In the genomic region with DNA sequence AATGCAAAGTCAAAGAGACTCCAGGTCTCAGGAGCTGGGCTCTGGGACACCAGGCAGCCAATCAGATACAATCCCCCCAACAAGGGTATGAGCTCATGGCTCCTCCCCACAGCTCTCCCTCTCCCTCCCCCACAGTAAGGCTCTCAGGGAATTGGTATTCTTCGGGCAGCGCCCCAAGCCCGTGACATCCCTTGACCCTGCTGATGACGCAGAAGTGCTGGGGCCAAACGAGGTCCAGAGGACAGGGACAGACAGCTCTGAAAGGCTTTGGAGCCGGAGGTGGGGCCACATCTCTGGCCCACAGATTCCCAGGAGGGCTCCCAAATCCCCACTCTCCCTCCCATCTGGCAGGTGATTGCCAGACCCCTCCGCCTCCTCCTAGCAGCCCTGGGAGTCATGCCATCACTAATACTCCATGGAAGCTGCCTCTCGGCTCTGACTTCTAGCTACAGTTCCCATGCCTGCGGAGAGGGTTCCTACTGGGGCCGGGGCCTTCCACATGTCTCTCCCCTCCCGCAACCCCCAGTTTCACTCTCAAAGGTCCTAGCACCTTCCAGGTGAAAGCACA, we compare ENCODE assay signal across 9 cellular contexts. TPM values are rescaled to one million over a fixed set of nuclear protein-coding genes. Genes with fewer than 3 reads are reported as not detected.
DNase-seq lines count a peak whose midpoint lies in the region; ATAC-seq and TF ChIP-seq lines count a peak whose summit lies in the region.
"Had no signal": no experiment of that assay in that cellular context is flagged by ENCODE, and none has a peak within 500 bp of the region (broad histone marks: within the 10 kb centered on the region; RNA-seq: fewer than 3 reads in every experiment).

No MANE protein-coding gene starts in this region.

- H3K27me3 Mint-ChIP-seq in HFFc6 (ENCODE audit: insufficient read depth) (no peaks in the 10 kb centered on the region; the same call in 1 of the 2 replicates), T-cell (peaks cover 0 to 6% of the 10 kb centered on the region in 2 donors)

- peak; percentile 88 for TF ChIP-seq EP300 in stomach (IDR thresholded peaks at IDR 0.05)

- H3K9me3 Mint-ChIP-seq in HFFc6 (no peaks in the 10 kb centered on the region), T-cell (no peaks in the 10 kb centered on the region)

- DNase-seq in HFFc6 (peak; percentile 77), cardiac fibroblast (ENCODE audit: low read depth in 2 of 2) (peak; percentile 75 to 83), stomach (no peak), T-cell (no peak), LoVo (ENCODE audit: low spot score) (no peak)
- DNase-seq: MV-4-11 had no signal

- intact Hi-C loops in stomach (cut with DNase I; ENCODE audit: low total_unique reads): no loop called here

- peak overlapping the region; percentile 69 for H3K27ac Mint-ChIP-seq in HFFc6
- no peak overlapping the region for H3K27ac Mint-ChIP-seq in T-cell

- no peak for TF ChIP-seq CTCF in HFFc6 (IDR thresholded peaks at IDR 0.05)
- TF ChIP-seq CTCF in cardiac fibroblast (IDR thresholded peaks at IDR 0.05; ENCODE audit: low read depth, low read length): no peak
- TF ChIP-seq CTCF in stomach (IDR thresholded peaks at IDR 0.05): no peak

- no peak for TF ChIP-seq POLR2A in stomach (IDR thresholded peaks at IDR 0.05)

- H3K27ac ChIP-seq in layer of hippocampus (ENCODE audit: low read depth, low read length): peak overlapping the region; percentile 97
- H3K27ac ChIP-seq in stomach: peak overlapping the region; percentile 46 to 93 (median 81)

- no peaks in the 10 kb centered on the region for H3K36me3 ChIP-seq in stomach

- H3K4me1 Mint-ChIP-seq in HFFc6 (ENCODE audit: low read depth) (peaks cover 39% of the 10 kb centered on the region), T-cell (peaks cover 6 to 11% (median 9%) of the 10 kb centered on the region in 3 donors)

- H3K4me3 ChIP-seq in cardiac fibroblast (replicated peaks in 1 of 2; ENCODE audit: low read depth in 2 of 2, low read length in 2 of 2) (no peak overlapping the region), stomach (peak overlapping the region in 1 of 4 donors; percentile 5)

- no peaks in the 10 kb centered on the region for H3K27me3 ChIP-seq in layer of hippocampus (ENCODE audit: control insufficient read depth, insufficient read depth, low read length)
- no peaks in the 10 kb centered on the region for H3K27me3 ChIP-seq in stomach

- ATAC-seq in T-cell (replicated peaks in 1 of 4): no peak
- no peak for ATAC-seq in HG03175 (IDR thresholded peaks at IDR 0.05; ENCODE audit: unreplicated experiment)
- no peak for ATAC-seq in HG03025 (IDR thresholded peaks at IDR 0.05; ENCODE audit: low FRiP score, unreplicated experiment)

- POLR2A ChIA-PET in T-cell (lab: Charles Lee): no interaction called here

- no peak overlapping the region for H3K4me3 Mint-ChIP-seq in HFFc6
- H3K4me3 Mint-ChIP-seq in T-cell: no peak overlapping the region

- H3K9me3 ChIP-seq in stomach: no peaks in the 10 kb centered on the region

- CTCF ChIA-PET in T-cell (lab: Charles Lee): interaction anchor here (1.1 to 5.0 kb wide), 5 partner anchors 14 to 55 kb away, joined by 3 to 16 read pairs (median 5); no protein-coding TSS in a partner anchor

- H3K36me3 Mint-ChIP-seq in HFFc6 (ENCODE audit: low read depth): no peaks in the 10 kb centered on the region
- H3K36me3 Mint-ChIP-seq in T-cell: no peaks in the 10 kb centered on the region

- WGBS in stomach, 5 donors: 35 to 52% (median 42%) methylated on average over 8 to 11 of the region's 11 CpGs

- H3K4me1 ChIP-seq in stomach: peaks cover 35 to 91% (median 57%) of the 10 kb centered on the region in 4 donors

RNA-seq across cellular contexts. Expression of gene USP2, which starts 5.8 kb away (rescaled TPM):
- under 1 TPM; 0.32 to 0.71 (median 0.49) TPM for total RNA-seq in HFFc6 (2021; fragmentation: NEBNext Ultra II Directional; extraction: Animal tissue kit (Norgen Biotek cat#: 25700))
- total RNA-seq in stomach (10 to 100 TPM in 1 of 5 donors, 1 to 10 TPM in 4; 1.4 to 17.4 (median 3.1) TPM), T-cell (1 to 10 TPM in 1 of 5 donors, under 1 TPM in 4; 0.13 to 3.2 (median 0.44) TPM)
- 1 to 10 TPM; 1.4 to 7.8 (median 2.6) TPM for polyA plus RNA-seq in stomach

RNA-seq across cellular contexts. Expression of gene MFRP, which starts 29.2 kb away (rescaled TPM):
- total RNA-seq in HFFc6 (2021; fragmentation: NEBNext Ultra II Directional; extraction: Animal tissue kit (Norgen Biotek cat#: 25700)): not detected
- not detected for total RNA-seq in stomach
- not detected for polyA plus RNA-seq in stomach
- total RNA-seq in T-cell: not detected

RNA-seq across cellular contexts. Expression of gene C1QTNF5, which starts 35.0 kb away (rescaled TPM):
- 10 to 100 TPM in 5 of 6 experiments, 1 to 10 TPM in 1; 8.2 to 16.1 (median 15.1) TPM for total RNA-seq in HFFc6 (2021; fragmentation: NEBNext Ultra II Directional; extraction: Animal tissue kit (Norgen Biotek cat#: 25700))
- total RNA-seq in stomach (100 to 1,000 TPM in 1 of 5 donors, 10 to 100 TPM in 4; 11.4 to 169 (median 17.4) TPM), T-cell (not detected)
- polyA plus RNA-seq in stomach: 10 to 100 TPM; 12.7 to 30.3 (median 20.6) TPM

RNA-seq across cellular contexts. Expression of gene RNF26, which starts 41.4 kb away (rescaled TPM):
- 10 to 100 TPM; 48.6 to 63.5 (median 52.7) TPM for total RNA-seq in HFFc6 (2021; fragmentation: NEBNext Ultra II Directional; extraction: Animal tissue kit (Norgen Biotek cat#: 25700))
- total RNA-seq in stomach (10 to 100 TPM in 2 of 5 donors, 1 to 10 TPM in 2, not detected in 1; 1.3 to 45.8 (median 11.7) TPM), T-cell (10 to 100 TPM; 18.4 to 21.4 (median 20.3) TPM)
- polyA plus RNA-seq in stomach: 10 to 100 TPM in 2 of 3 donors, 1 to 10 TPM in 1; 7.0 to 14.8 (median 10.3) TPM

RNA-seq across cellular contexts. Expression of gene THY1, which starts 47.3 kb away (rescaled TPM):
- total RNA-seq in HFFc6 (2021; fragmentation: NEBNext Ultra II Directional; extraction: Animal tissue kit (Norgen Biotek cat#: 25700)): 100 to 1,000 TPM; 705 to 934 (median 790) TPM
- total RNA-seq in stomach (10 to 100 TPM in 2 of 5 donors, 1 to 10 TPM in 3; 1.2 to 12.5 (median 8.1) TPM), T-cell (under 1 TPM in 4 of 5 donors, not detected in 1; 0.44 to 0.76 (median 0.48) TPM)
- polyA plus RNA-seq in stomach: 10 to 100 TPM in 1 of 3 donors, 1 to 10 TPM in 2; 4.9 to 13.7 (median 7.6) TPM

Comparison
In these comparisons a context has a peak if more than half of its experiments do, and no peak if none do; other contexts are left out.
1. DNase-seq: peak in HFFc6 (single experiment) and cardiac fibroblast (2 of 2); none in stomach (single experiment), T-cell (0 of 34) and LoVo (single experiment).
2. RNA of gene C1QTNF5, which starts 35.0 kb away (total RNA-seq): 11.4 to 169 TPM in stomach and 8.2 to 16.1 TPM in HFFc6; not detected in T-cell; every median in the first group is over 4 times any median in the second.